In the genomic region with DNA sequence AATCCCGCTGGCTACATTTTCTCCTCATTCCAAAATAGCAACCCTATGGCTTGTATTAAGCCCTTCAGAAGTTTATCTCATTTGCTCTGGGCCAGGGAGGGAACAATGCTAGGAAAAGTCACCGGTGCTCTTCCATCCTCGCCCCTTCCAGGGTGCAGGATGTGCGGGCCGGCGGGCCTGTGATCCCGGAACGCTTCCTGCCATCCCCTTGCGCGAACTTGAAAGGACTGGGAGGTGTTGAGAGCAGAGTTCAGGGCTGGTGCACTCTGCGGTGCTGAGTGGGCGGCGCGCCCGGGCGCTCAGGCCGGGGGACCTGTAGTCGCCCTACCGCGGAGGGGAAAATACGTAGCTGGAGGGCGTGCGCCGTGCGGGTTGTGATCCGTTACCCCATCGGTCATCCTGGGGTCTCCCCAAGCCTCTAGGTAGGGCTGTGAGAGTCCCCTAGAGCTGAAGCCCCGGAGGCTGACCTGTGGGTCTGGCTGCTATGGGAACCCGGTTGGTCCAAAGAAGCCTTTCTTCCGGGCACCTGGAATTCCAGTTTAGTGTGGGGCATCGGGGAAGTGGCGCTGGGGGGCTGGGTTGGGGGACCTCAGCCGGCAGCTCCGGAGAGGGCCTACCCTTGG, we compare ENCODE assay signal across 1 cellular context.
TF ChIP-seq lines count a peak whose summit lies in the region.

No MANE protein-coding gene starts in this region.

TF ChIP-seq in HepG2, 621 proteins besides CTCF, POLR2A, EP300 and RAD21 (continued from another document and continues in another):
- TF ChIP-seq, protein P1, sequence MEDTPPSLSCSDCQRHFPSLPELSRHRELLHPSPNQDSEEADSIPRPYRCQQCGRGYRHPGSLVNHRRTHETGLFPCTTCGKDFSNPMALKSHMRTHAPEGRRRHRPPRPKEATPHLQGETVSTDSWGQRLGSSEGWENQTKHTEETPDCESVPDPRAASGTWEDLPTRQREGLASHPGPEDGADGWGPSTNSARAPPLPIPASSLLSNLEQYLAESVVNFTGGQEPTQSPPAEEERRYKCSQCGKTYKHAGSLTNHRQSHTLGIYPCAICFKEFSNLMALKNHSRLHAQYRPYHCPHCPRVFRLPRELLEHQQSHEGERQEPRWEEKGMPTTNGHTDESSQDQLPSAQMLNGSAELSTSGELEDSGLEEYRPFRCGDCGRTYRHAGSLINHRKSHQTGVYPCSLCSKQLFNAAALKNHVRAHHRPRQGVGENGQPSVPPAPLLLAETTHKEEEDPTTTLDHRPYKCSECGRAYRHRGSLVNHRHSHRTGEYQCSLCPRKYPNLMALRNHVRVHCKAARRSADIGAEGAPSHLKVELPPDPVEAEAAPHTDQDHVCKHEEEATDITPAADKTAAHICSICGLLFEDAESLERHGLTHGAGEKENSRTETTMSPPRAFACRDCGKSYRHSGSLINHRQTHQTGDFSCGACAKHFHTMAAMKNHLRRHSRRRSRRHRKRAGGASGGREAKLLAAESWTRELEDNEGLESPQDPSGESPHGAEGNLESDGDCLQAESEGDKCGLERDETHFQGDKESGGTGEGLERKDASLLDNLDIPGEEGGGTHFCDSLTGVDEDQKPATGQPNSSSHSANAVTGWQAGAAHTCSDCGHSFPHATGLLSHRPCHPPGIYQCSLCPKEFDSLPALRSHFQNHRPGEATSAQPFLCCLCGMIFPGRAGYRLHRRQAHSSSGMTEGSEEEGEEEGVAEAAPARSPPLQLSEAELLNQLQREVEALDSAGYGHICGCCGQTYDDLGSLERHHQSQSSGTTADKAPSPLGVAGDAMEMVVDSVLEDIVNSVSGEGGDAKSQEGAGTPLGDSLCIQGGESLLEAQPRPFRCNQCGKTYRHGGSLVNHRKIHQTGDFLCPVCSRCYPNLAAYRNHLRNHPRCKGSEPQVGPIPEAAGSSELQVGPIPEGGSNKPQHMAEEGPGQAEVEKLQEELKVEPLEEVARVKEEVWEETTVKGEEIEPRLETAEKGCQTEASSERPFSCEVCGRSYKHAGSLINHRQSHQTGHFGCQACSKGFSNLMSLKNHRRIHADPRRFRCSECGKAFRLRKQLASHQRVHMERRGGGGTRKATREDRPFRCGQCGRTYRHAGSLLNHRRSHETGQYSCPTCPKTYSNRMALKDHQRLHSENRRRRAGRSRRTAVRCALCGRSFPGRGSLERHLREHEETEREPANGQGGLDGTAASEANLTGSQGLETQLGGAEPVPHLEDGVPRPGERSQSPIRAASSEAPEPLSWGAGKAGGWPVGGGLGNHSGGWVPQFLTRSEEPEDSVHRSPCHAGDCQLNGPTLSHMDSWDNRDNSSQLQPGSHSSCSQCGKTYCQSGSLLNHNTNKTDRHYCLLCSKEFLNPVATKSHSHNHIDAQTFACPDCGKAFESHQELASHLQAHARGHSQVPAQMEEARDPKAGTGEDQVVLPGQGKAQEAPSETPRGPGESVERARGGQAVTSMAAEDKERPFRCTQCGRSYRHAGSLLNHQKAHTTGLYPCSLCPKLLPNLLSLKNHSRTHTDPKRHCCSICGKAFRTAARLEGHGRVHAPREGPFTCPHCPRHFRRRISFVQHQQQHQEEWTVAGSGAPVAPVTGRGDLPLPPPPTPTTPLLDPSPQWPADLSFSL (CRISPR knock-in tag; IDR thresholded peaks at IDR 0.05) = no peak
- TF ChIP-seq NFKB2 (CRISPR knock-in tag; IDR thresholded peaks at IDR 0.05; ENCODE audit: borderline replicate concordance) (peak; percentile 44; the same call in 1 of the 2 replicates), CBFB (CRISPR knock-in tag; IDR thresholded peaks at IDR 0.05) (0 out of 2 replicates have a peak, but pooled peaks have one; percentile 54), BORCS8-MEF2B (CRISPR knock-in tag; IDR thresholded peaks at IDR 0.05) (no peak), MIER3 (CRISPR knock-in tag; IDR thresholded peaks at IDR 0.05; ENCODE audit: borderline replicate concordance) (0 out of 2 replicates have a peak, but pooled peaks have one; percentile 59), MAZ (IDR thresholded peaks at IDR 0.05; ENCODE audit: borderline replicate concordance, low read depth, low read length) (0 out of 2 replicates have a peak, but pooled peaks have one; percentile 10), MAZ (CRISPR knock-in tag; IDR thresholded peaks at IDR 0.05; ENCODE audit: low read depth) (no peak), ZNF670 (CRISPR knock-in tag; IDR thresholded peaks at IDR 0.05; ENCODE audit: borderline replicate concordance) (no peak; the same call in 1 of the 2 replicates), HNRNPL (IDR thresholded peaks at IDR 0.05; ENCODE audit: low read depth, low read length) (0 out of 2 replicates have a peak, but pooled peaks have one; percentile 54), XRCC5 (optimal IDR thresholded peaks at IDR 0.05; ENCODE audit: low read length) (peak; percentile 90), ZNF572 (CRISPR knock-in tag; IDR thresholded peaks at IDR 0.05) (0 out of 2 replicates have a peak, but pooled peaks have one; percentile 26), ELF3 (CRISPR knock-in tag; IDR thresholded peaks at IDR 0.05) (peak; percentile 75), ZZZ3 (CRISPR knock-in tag; IDR thresholded peaks at IDR 0.05; ENCODE audit: borderline replicate concordance) (no peak), MTF2 (CRISPR knock-in tag; IDR thresholded peaks at IDR 0.05; ENCODE audit: borderline replicate concordance) (peak; percentile 79), RFX5 (IDR thresholded peaks at IDR 0.05; ENCODE audit: low read depth, low read length) (no peak), TSC22D2 (CRISPR knock-in tag; IDR thresholded peaks at IDR 0.05; ENCODE audit: borderline replicate concordance) (0 out of 2 replicates have a peak, but pooled peaks have one; percentile 39), ZBTB7B (CRISPR knock-in tag; IDR thresholded peaks at IDR 0.05) (peak; percentile 96), ZSCAN25 (CRISPR knock-in tag; IDR thresholded peaks at IDR 0.05) (peak; percentile 71), ZNF451 (CRISPR knock-in tag; IDR thresholded peaks at IDR 0.05) (no peak), NCOA2 (CRISPR knock-in tag; IDR thresholded peaks at IDR 0.05) (peak; percentile 77), ATF7 (IDR thresholded peaks at IDR 0.05) (no peak), ATF7 (CRISPR knock-in tag; IDR thresholded peaks at IDR 0.05) (no peak), KMT2A (CRISPR knock-in tag; IDR thresholded peaks at IDR 0.05) (0 out of 2 replicates have a peak, but pooled peaks have one; percentile 50), TBX3 (IDR thresholded peaks at IDR 0.05; ENCODE audit: borderline replicate concordance) (peak; percentile 92), ZMYM4 (CRISPR knock-in tag; IDR thresholded peaks at IDR 0.05) (peak; percentile 57; the same call in 1 of the 2 replicates), ZSCAN29 (CRISPR knock-in tag; conservative IDR thresholded peaks at IDR 0.05) (0 out of 2 replicates have a peak, but pooled peaks have one; percentile 43), SOX5 (CRISPR knock-in tag; IDR thresholded peaks at IDR 0.05; ENCODE audit: borderline replicate concordance) (peak; percentile 65; the same call in 1 of the 2 replicates), TEAD3 (CRISPR knock-in tag; optimal IDR thresholded peaks at IDR 0.05; ENCODE audit: borderline replicate concordance) (peak; percentile 57), SP1 (IDR thresholded peaks at IDR 0.05) (no peak), SP1 (CRISPR knock-in tag; IDR thresholded peaks at IDR 0.05) (peak; percentile 48; the same call in 1 of the 2 replicates), KAT8 (CRISPR knock-in tag; IDR thresholded peaks at IDR 0.05) (peak; percentile 54; the same call in 1 of the 2 replicates), ZFP90 (CRISPR knock-in tag; IDR thresholded peaks at IDR 0.05; ENCODE audit: borderline replicate concordance) (no peak; the same call in 1 of the 2 replicates), ARNTL (CRISPR knock-in tag; IDR thresholded peaks at IDR 0.05) (no peak), CREM (IDR thresholded peaks at IDR 0.05) (peak; percentile 27; the same call in 1 of the 2 replicates), CREM (CRISPR knock-in tag; IDR thresholded peaks at IDR 0.05) (no peak)
- TF ChIP-seq, protein P2, sequence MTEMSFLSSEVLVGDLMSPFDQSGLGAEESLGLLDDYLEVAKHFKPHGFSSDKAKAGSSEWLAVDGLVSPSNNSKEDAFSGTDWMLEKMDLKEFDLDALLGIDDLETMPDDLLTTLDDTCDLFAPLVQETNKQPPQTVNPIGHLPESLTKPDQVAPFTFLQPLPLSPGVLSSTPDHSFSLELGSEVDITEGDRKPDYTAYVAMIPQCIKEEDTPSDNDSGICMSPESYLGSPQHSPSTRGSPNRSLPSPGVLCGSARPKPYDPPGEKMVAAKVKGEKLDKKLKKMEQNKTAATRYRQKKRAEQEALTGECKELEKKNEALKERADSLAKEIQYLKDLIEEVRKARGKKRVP (CRISPR knock-in tag; IDR thresholded peaks at IDR 0.05) = 0 out of 4 replicates have a peak, but pooled peaks of 1 of the 2 experiments have one; percentile 21
- TF ChIP-seq, protein P3, sequence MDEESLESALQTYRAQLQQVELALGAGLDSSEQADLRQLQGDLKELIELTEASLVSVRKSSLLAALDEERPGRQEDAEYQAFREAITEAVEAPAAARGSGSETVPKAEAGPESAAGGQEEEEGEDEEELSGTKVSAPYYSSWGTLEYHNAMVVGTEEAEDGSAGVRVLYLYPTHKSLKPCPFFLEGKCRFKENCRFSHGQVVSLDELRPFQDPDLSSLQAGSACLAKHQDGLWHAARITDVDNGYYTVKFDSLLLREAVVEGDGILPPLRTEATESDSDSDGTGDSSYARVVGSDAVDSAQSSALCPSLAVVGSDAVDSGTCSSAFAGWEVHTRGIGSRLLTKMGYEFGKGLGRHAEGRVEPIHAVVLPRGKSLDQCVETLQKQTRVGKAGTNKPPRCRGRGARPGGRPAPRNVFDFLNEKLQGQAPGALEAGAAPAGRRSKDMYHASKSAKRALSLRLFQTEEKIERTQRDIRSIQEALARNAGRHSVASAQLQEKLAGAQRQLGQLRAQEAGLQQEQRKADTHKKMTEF (CRISPR knock-in tag; IDR thresholded peaks at IDR 0.05) = peak; percentile 64; the same call in 1 of the 2 replicates
- TF ChIP-seq, protein P4, sequence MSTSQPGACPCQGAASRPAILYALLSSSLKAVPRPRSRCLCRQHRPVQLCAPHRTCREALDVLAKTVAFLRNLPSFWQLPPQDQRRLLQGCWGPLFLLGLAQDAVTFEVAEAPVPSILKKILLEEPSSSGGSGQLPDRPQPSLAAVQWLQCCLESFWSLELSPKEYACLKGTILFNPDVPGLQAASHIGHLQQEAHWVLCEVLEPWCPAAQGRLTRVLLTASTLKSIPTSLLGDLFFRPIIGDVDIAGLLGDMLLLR (CRISPR knock-in tag; IDR thresholded peaks at IDR 0.05) = no peak
- TF ChIP-seq, protein P5, sequence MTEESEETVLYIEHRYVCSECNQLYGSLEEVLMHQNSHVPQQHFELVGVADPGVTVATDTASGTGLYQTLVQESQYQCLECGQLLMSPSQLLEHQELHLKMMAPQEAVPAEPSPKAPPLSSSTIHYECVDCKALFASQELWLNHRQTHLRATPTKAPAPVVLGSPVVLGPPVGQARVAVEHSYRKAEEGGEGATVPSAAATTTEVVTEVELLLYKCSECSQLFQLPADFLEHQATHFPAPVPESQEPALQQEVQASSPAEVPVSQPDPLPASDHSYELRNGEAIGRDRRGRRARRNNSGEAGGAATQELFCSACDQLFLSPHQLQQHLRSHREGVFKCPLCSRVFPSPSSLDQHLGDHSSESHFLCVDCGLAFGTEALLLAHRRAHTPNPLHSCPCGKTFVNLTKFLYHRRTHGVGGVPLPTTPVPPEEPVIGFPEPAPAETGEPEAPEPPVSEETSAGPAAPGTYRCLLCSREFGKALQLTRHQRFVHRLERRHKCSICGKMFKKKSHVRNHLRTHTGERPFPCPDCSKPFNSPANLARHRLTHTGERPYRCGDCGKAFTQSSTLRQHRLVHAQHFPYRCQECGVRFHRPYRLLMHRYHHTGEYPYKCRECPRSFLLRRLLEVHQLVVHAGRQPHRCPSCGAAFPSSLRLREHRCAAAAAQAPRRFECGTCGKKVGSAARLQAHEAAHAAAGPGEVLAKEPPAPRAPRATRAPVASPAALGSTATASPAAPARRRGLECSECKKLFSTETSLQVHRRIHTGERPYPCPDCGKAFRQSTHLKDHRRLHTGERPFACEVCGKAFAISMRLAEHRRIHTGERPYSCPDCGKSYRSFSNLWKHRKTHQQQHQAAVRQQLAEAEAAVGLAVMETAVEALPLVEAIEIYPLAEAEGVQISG (CRISPR knock-in tag; IDR thresholded peaks at IDR 0.05) = peak; percentile 59
- TF ChIP-seq, protein P6, sequence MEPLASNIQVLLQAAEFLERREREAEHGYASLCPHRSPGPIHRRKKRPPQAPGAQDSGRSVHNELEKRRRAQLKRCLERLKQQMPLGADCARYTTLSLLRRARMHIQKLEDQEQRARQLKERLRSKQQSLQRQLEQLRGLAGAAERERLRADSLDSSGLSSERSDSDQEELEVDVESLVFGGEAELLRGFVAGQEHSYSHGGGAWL (CRISPR knock-in tag; IDR thresholded peaks at IDR 0.05) = 0 out of 2 replicates have a peak, but pooled peaks have one; percentile 25
- TF ChIP-seq, protein P7, sequence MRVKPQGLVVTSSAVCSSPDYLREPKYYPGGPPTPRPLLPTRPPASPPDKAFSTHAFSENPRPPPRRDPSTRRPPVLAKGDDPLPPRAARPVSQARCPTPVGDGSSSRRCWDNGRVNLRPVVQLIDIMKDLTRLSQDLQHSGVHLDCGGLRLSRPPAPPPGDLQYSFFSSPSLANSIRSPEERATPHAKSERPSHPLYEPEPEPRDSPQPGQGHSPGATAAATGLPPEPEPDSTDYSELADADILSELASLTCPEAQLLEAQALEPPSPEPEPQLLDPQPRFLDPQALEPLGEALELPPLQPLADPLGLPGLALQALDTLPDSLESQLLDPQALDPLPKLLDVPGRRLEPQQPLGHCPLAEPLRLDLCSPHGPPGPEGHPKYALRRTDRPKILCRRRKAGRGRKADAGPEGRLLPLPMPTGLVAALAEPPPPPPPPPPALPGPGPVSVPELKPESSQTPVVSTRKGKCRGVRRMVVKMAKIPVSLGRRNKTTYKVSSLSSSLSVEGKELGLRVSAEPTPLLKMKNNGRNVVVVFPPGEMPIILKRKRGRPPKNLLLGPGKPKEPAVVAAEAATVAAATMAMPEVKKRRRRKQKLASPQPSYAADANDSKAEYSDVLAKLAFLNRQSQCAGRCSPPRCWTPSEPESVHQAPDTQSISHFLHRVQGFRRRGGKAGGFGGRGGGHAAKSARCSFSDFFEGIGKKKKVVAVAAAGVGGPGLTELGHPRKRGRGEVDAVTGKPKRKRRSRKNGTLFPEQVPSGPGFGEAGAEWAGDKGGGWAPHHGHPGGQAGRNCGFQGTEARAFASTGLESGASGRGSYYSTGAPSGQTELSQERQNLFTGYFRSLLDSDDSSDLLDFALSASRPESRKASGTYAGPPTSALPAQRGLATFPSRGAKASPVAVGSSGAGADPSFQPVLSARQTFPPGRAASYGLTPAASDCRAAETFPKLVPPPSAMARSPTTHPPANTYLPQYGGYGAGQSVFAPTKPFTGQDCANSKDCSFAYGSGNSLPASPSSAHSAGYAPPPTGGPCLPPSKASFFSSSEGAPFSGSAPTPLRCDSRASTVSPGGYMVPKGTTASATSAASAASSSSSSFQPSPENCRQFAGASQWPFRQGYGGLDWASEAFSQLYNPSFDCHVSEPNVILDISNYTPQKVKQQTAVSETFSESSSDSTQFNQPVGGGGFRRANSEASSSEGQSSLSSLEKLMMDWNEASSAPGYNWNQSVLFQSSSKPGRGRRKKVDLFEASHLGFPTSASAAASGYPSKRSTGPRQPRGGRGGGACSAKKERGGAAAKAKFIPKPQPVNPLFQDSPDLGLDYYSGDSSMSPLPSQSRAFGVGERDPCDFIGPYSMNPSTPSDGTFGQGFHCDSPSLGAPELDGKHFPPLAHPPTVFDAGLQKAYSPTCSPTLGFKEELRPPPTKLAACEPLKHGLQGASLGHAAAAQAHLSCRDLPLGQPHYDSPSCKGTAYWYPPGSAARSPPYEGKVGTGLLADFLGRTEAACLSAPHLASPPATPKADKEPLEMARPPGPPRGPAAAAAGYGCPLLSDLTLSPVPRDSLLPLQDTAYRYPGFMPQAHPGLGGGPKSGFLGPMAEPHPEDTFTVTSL (CRISPR knock-in tag; IDR thresholded peaks at IDR 0.05; ENCODE audit: borderline replicate concordance) = peak; percentile 82; the same call in 1 of the 2 replicates
